1 cellular context compared by ENCODE assay signal in the genomic region with DNA sequence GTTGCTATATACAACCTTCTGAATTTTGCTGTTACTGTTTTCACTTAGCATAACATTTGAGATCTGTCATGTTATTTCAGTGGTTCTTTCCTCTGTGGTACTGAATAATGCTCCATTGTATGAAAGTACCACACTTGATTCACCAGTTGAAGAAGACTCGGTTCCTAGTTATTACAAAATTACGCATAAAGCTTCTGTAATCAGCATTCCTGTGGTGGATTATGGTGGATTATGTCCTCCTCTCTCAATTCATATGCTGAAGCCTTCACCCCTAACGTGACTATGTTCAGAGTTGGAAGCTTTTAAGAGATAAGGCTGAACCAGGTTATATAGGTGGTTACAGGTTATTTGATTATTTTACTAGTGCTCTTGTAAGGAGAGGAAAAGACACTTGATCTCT.
TF ChIP-seq lines count a peak whose summit lies in the region.

No MANE protein-coding gene starts in this region.

TF ChIP-seq in GM23338, 12 proteins besides CTCF, POLR2A, EP300 and RAD21 (continued from another document):
- TF ChIP-seq, protein P1, sequence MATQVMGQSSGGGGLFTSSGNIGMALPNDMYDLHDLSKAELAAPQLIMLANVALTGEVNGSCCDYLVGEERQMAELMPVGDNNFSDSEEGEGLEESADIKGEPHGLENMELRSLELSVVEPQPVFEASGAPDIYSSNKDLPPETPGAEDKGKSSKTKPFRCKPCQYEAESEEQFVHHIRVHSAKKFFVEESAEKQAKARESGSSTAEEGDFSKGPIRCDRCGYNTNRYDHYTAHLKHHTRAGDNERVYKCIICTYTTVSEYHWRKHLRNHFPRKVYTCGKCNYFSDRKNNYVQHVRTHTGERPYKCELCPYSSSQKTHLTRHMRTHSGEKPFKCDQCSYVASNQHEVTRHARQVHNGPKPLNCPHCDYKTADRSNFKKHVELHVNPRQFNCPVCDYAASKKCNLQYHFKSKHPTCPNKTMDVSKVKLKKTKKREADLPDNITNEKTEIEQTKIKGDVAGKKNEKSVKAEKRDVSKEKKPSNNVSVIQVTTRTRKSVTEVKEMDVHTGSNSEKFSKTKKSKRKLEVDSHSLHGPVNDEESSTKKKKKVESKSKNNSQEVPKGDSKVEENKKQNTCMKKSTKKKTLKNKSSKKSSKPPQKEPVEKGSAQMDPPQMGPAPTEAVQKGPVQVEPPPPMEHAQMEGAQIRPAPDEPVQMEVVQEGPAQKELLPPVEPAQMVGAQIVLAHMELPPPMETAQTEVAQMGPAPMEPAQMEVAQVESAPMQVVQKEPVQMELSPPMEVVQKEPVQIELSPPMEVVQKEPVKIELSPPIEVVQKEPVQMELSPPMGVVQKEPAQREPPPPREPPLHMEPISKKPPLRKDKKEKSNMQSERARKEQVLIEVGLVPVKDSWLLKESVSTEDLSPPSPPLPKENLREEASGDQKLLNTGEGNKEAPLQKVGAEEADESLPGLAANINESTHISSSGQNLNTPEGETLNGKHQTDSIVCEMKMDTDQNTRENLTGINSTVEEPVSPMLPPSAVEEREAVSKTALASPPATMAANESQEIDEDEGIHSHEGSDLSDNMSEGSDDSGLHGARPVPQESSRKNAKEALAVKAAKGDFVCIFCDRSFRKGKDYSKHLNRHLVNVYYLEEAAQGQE (IDR thresholded peaks at IDR 0.05; ENCODE audit: unreplicated experiment): no peak
- no peak for TF ChIP-seq ZNF114 (CRISPR knock-in tag; IDR thresholded peaks at IDR 0.05)
- TF ChIP-seq, protein P2, sequence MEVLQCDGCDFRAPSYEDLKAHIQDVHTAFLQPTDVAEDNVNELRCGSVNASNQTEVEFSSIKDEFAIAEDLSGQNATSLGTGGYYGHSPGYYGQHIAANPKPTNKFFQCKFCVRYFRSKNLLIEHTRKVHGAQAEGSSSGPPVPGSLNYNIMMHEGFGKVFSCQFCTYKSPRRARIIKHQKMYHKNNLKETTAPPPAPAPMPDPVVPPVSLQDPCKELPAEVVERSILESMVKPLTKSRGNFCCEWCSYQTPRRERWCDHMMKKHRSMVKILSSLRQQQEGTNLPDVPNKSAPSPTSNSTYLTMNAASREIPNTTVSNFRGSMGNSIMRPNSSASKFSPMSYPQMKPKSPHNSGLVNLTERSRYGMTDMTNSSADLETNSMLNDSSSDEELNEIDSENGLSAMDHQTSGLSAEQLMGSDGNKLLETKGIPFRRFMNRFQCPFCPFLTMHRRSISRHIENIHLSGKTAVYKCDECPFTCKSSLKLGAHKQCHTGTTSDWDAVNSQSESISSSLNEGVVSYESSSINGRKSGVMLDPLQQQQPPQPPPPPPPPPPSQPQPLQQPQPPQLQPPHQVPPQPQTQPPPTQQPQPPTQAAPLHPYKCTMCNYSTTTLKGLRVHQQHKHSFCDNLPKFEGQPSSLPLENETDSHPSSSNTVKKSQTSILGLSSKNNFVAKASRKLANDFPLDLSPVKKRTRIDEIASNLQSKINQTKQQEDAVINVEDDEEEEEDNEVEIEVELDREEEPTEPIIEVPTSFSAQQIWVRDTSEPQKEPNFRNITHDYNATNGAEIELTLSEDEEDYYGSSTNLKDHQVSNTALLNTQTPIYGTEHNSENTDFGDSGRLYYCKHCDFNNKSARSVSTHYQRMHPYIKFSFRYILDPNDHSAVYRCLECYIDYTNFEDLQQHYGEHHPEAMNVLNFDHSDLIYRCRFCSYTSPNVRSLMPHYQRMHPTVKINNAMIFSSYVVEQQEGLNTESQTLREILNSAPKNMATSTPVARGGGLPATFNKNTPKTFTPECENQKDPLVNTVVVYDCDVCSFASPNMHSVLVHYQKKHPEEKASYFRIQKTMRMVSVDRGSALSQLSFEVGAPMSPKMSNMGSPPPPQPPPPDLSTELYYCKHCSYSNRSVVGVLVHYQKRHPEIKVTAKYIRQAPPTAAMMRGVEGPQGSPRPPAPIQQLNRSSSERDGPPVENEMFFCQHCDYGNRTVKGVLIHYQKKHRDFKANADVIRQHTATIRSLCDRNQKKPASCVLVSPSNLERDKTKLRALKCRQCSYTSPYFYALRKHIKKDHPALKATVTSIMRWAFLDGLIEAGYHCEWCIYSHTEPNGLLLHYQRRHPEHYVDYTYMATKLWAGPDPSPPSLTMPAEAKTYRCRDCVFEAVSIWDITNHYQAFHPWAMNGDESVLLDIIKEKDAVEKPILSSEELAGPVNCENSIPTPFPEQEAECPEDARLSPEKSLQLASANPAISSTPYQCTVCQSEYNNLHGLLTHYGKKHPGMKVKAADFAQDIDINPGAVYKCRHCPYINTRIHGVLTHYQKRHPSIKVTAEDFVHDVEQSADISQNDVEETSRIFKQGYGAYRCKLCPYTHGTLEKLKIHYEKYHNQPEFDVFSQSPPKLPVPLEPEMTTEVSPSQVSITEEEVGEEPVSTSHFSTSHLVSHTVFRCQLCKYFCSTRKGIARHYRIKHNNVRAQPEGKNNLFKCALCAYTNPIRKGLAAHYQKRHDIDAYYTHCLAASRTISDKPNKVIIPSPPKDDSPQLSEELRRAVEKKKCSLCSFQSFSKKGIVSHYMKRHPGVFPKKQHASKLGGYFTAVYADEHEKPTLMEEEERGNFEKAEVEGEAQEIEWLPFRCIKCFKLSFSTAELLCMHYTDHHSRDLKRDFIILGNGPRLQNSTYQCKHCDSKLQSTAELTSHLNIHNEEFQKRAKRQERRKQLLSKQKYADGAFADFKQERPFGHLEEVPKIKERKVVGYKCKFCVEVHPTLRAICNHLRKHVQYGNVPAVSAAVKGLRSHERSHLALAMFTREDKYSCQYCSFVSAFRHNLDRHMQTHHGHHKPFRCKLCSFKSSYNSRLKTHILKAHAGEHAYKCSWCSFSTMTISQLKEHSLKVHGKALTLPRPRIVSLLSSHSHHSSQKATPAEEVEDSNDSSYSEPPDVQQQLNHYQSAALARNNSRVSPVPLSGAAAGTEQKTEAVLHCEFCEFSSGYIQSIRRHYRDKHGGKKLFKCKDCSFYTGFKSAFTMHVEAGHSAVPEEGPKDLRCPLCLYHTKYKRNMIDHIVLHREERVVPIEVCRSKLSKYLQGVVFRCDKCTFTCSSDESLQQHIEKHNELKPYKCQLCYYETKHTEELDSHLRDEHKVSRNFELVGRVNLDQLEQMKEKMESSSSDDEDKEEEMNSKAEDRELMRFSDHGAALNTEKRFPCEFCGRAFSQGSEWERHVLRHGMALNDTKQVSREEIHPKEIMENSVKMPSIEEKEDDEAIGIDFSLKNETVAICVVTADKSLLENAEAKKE (CRISPR knock-in tag; IDR thresholded peaks at IDR 0.05): no peak
- no peak for TF ChIP-seq CREB1 (CRISPR knock-in tag; IDR thresholded peaks at IDR 0.05; ENCODE audit: low read depth)
- TF ChIP-seq EZH2 (IDR thresholded peaks at IDR 0.05; ENCODE audit: low read depth, unreplicated experiment): no peak
- no peak for TF ChIP-seq EZH2phosphoT487 (IDR thresholded peaks at IDR 0.05; ENCODE audit: unreplicated experiment)
- TF ChIP-seq POLR2AphosphoS5 (IDR thresholded peaks at IDR 0.05; ENCODE audit: low read depth): no peak
- TF ChIP-seq JUNB (IDR thresholded peaks at IDR 0.05; ENCODE audit: unreplicated experiment): no peak
- no peak for TF ChIP-seq STAT1 (IDR thresholded peaks at IDR 0.05; ENCODE audit: unreplicated experiment)
